Comparison of ENCODE assay signal across 18 cellular contexts in genomic region chr6:170067257-170067656, GRCh38.
DNase-seq lines count a peak whose midpoint lies in the region; ATAC-seq, FAIRE-seq and TF ChIP-seq lines count a peak whose summit lies in the region.
"Had no signal": no experiment of that assay in that cellular context is flagged by ENCODE, and none has a peak within 500 bp of the region (broad histone marks: within the 10 kb centered on the region; RNA-seq: fewer than 3 reads in every experiment).

No MANE protein-coding gene starts in this region.

- CTCF ChIA-PET in HepG2 (lab: Yijun Ruan, JAX; ENCODE audit: low intra/inter-chr PET ratio, low total read pairs): no interaction called here
- CTCF ChIA-PET in OCI-LY7 (lab: Charles Lee; ENCODE audit: unreplicated experiment): no interaction called here

- H2AFZ ChIP-seq in HepG2 (ENCODE audit: low read length): no peak overlapping the region
- H2AFZ ChIP-seq in OCI-LY7 (ENCODE audit: low read length): no peak overlapping the region
- H2AFZ ChIP-seq: PC-9 had no signal

- H3K27ac ChIP-seq in HepG2 (ENCODE audit: extremely low read length, insufficient read depth, low read length): no peak overlapping the region
- no peak overlapping the region for H3K27ac ChIP-seq in suprapubic skin
- no peak overlapping the region for H3K27ac ChIP-seq in OCI-LY7 (ENCODE audit: low read depth, low read length, poor library complexity, severe bottlenecking)
- H3K27ac ChIP-seq: A549, PC-9 had no signal

- no peaks in the 10 kb centered on the region for H3K36me3 ChIP-seq in HepG2 (replicated peaks in 1 of 2; ENCODE audit: control insufficient read depth in 1 of 2, insufficient read depth in 2 of 2, low read length in 2 of 2)
- H3K36me3 ChIP-seq in suprapubic skin: no peaks in the 10 kb centered on the region
- H3K36me3 ChIP-seq in OCI-LY7 (ENCODE audit: insufficient read depth, low read length): no peaks in the 10 kb centered on the region

- BruUV-seq in HepG2 (replicated peaks; lab: Mats Ljungman, UMichigan) (no TSS peak), OCI-LY7 (replicated peaks; lab: Mats Ljungman, UMichigan) (no TSS peak)

- no peaks in the 10 kb centered on the region for H3K9me2 ChIP-seq in OCI-LY7 (ENCODE audit: insufficient read depth, low read length)

- no peak for TF ChIP-seq EP300 in HepG2 (IDR thresholded peaks at IDR 0.05; ENCODE audit: low read depth in 2 of 2, low read length in 2 of 2)
- TF ChIP-seq EP300 in HepG2 (CRISPR knock-in tag; IDR thresholded peaks at IDR 0.05; ENCODE audit: borderline replicate concordance): no peak
- TF ChIP-seq EP300 in suprapubic skin (IDR thresholded peaks at IDR 0.05): no peak

- TF ChIP-seq POLR2A in HepG2 (IDR thresholded peaks at IDR 0.05; ENCODE audit: insufficient read depth in 1 of 2, low read depth in 2 of 2, low read length in 2 of 2): no peak
- no peak for TF ChIP-seq POLR2A in suprapubic skin (IDR thresholded peaks at IDR 0.05)

- ATAC-seq in HepG2: peak; percentile 75
- ATAC-seq in GM19328 (IDR thresholded peaks at IDR 0.05; ENCODE audit: unreplicated experiment): no peak
- no peak for ATAC-seq in HG03442 (IDR thresholded peaks at IDR 0.05; ENCODE audit: unreplicated experiment)
- ATAC-seq: A549; activated CD8-positive, alpha-beta T cell treated with anti-CD3 and anti-CD28 coated beads for 36 hours; HCT116; stimulated activated effector memory CD8-positive, alpha-beta T cell treated with anti-CD3 and anti-CD28 coated beads, Interleukin-12 subunit alpha, Interleukin-12 subunit beta, amount 100 ng/mL, for 72 hours had no signal

- H3K4me1 ChIP-seq in HepG2 (ENCODE audit: insufficient read depth, low read length): no peaks in the 10 kb centered on the region
- no peaks in the 10 kb centered on the region for H3K4me1 ChIP-seq in suprapubic skin
- H3K4me1 ChIP-seq in OCI-LY7 (ENCODE audit: insufficient read depth, low read length, poor library complexity, severe bottlenecking): no peaks in the 10 kb centered on the region
- H3K4me1 ChIP-seq: A549 had no signal

- WGBS in HepG2 (ENCODE audit: low lambda C conversion rate): 30% methylated on average over 15 of the region's 16 CpGs
- WGBS in suprapubic skin: 57% methylated on average over 7 of the region's 16 CpGs

- in situ Hi-C loops in HepG2 (cut with HindIII; ENCODE audit: extremely low pct_ligation_motif_present, low pct_unique_long_range_greater_than_20kb): no loop called here

- H3K4me3 ChIP-seq in choroid plexus epithelial cell (ENCODE audit: low read depth, low read length) (no peak overlapping the region), HepG2 (replicated peaks in 1 of 3; ENCODE audit: insufficient read depth in 1 of 3, low read depth in 2 of 3, low read length in 3 of 3) (no peak overlapping the region), suprapubic skin (no peak overlapping the region), OCI-LY7 (ENCODE audit: low read depth, low read length, poor library complexity, severe bottlenecking) (no peak overlapping the region)
- H3K4me3 ChIP-seq: A549, PC-9 had no signal

- H3K9me3 ChIP-seq in HepG2 (ENCODE audit: low read length): peaks cover 6% of the 10 kb centered on the region; the same call in 1 of the 2 replicates
- H3K9me3 ChIP-seq in suprapubic skin: no peaks in the 10 kb centered on the region
- H3K9me3 ChIP-seq in OCI-LY7 (ENCODE audit: low read length): no peaks in the 10 kb centered on the region
- H3K9me3 ChIP-seq: A549 had no signal

- peak; percentile 1 for DNase-seq in activated CD4-positive, alpha-beta T cell treated with anti-CD3 and anti-CD28 coated beads for 48 hours
- no peak for DNase-seq in activated CD4-positive, alpha-beta T cell treated with anti-CD3 and anti-CD28 coated beads for 4 hours
- DNase-seq in choroid plexus epithelial cell (ENCODE audit: low read depth) (peak; percentile 7), HepG2 (ENCODE audit: low spot score) (no peak), suprapubic skin (ENCODE audit: low spot score in 2 of 2) (peak; percentile 48 to 65), OCI-LY7 (ENCODE audit: low spot score) (no peak)
- DNase-seq: activated CD8-positive, alpha-beta T cell treated with anti-CD3 and anti-CD28 coated beads for 36 hours; cortex of kidney; DMS153; immature natural killer cell; NCI-H2029 treated with DMSO at 0.1 percent for 48 hours; PC-9; small intestine had no signal

- H3K9ac ChIP-seq in HepG2 (ENCODE audit: insufficient read depth, low read depth, low read length): no peak overlapping the region

- POLR2A ChIA-PET in HepG2 (lab: Yijun Ruan, JAX) (no interaction called here), OCI-LY7 (lab: Charles Lee) (no interaction called here)

- no peak for TF ChIP-seq CTCF in choroid plexus epithelial cell (conservative IDR thresholded peaks at IDR 0.05; ENCODE audit: low read depth, low read length)
- no peak for TF ChIP-seq CTCF in HepG2 (CRISPR knock-in tag; IDR thresholded peaks at IDR 0.05)
- no peak for TF ChIP-seq CTCF in suprapubic skin (IDR thresholded peaks at IDR 0.05)
- TF ChIP-seq CTCF in OCI-LY7 (conservative IDR thresholded peaks at IDR 0.05; ENCODE audit: low read length): no peak

- no peak for FAIRE-seq in HepG2 (lab: Jason Lieb, UNC)
- FAIRE-seq: A549, small intestine had no signal

- no peak for TF ChIP-seq RAD21 in HepG2 (CRISPR knock-in tag; IDR thresholded peaks at IDR 0.05)

- H4K20me1 ChIP-seq in HepG2 (ENCODE audit: insufficient read depth, low read length) (no peaks in the 10 kb centered on the region), OCI-LY7 (ENCODE audit: insufficient read depth, low read length) (no peaks in the 10 kb centered on the region)

- H3K79me2 ChIP-seq in HepG2 (ENCODE audit: insufficient read depth, low read length) (no peaks in the 10 kb centered on the region), OCI-LY7 (ENCODE audit: insufficient read depth, low read depth, low read length) (no peaks in the 10 kb centered on the region)

- intact Hi-C loops in HepG2 (cut with micrococcal nuclease; ENCODE audit: unreplicated experiment) (no loop called here), OCI-LY7 (cut with micrococcal nuclease; ENCODE audit: unreplicated experiment) (no loop called here)

- H3K27me3 ChIP-seq in HepG2 (ENCODE audit: control insufficient read depth in 1 of 2, insufficient read depth in 2 of 2, low read length in 2 of 2): peaks cover 10 to 30% of the 10 kb centered on the region in 2 experiments
- H3K27me3 ChIP-seq in suprapubic skin: peaks cover 9% of the 10 kb centered on the region

- H3K4me2 ChIP-seq in HepG2 (ENCODE audit: low read depth, low read length) (no peak overlapping the region), OCI-LY7 (ENCODE audit: low read length) (no peak overlapping the region)
- H3K4me2 ChIP-seq: A549, PC-9 had no signal

TF ChIP-seq in HepG2, 621 proteins besides CTCF, POLR2A, EP300 and RAD21 (continues in another document):
- TF ChIP-seq TFE3 (CRISPR knock-in tag; IDR thresholded peaks at IDR 0.05): no peak
- TF ChIP-seq ZC3H4 (CRISPR knock-in tag; IDR thresholded peaks at IDR 0.05; ENCODE audit: borderline replicate concordance): no peak
- TF ChIP-seq ZNF501 (CRISPR knock-in tag; IDR thresholded peaks at IDR 0.05): no peak
- no peak for TF ChIP-seq REXO4 (CRISPR knock-in tag; IDR thresholded peaks at IDR 0.05; ENCODE audit: borderline replicate concordance)
- TF ChIP-seq KMT2B (CRISPR knock-in tag; IDR thresholded peaks at IDR 0.05): no peak
- TF ChIP-seq ZNF496 (CRISPR knock-in tag; IDR thresholded peaks at IDR 0.05; ENCODE audit: insufficient replicate concordance): no peak
- TF ChIP-seq ZNF563 (CRISPR knock-in tag; IDR thresholded peaks at IDR 0.05): no peak
- no peak for TF ChIP-seq CERS6 (CRISPR knock-in tag; IDR thresholded peaks at IDR 0.05)
- TF ChIP-seq ZNF616 (CRISPR knock-in tag; IDR thresholded peaks at IDR 0.05; ENCODE audit: low read depth): no peak
- TF ChIP-seq ZEB1 (IDR thresholded peaks at IDR 0.05; ENCODE audit: insufficient replicate concordance, low read depth): no peak
- TF ChIP-seq NFATC3 (CRISPR knock-in tag; IDR thresholded peaks at IDR 0.05): no peak
- TF ChIP-seq SUZ12 (IDR thresholded peaks at IDR 0.05; ENCODE audit: low read depth, low read length): no peak

Comparison
In these comparisons a context has a peak if more than half of its experiments do, and no peak if none do; other contexts are left out.
1. DNase-seq: peak in activated CD4-positive, alpha-beta T cell treated with anti-CD3 and anti-CD28 coated beads for 48 hours (single experiment), choroid plexus epithelial cell (single experiment) and suprapubic skin (2 of 2); none in activated CD4-positive, alpha-beta T cell treated with anti-CD3 and anti-CD28 coated beads for 4 hours (0 of 2), HepG2 (single experiment) and OCI-LY7 (single experiment).